Comparison of ENCODE assay signal across 33 cellular contexts in genomic region chr11:69183613-69184012, GRCh38. TPM values are rescaled to one million over a fixed set of nuclear protein-coding genes. Genes with fewer than 3 reads are reported as not detected.
A peak's percentile ranks its signal among the peaks of the same experiment; 100 is the strongest.
DNase-seq lines count a peak whose midpoint lies in the region; ATAC-seq, FAIRE-seq and TF ChIP-seq lines count a peak whose summit lies in the region.
"Had no signal": no experiment of that assay in that cellular context is flagged by ENCODE, and none has a peak within 500 bp of the region (broad histone marks: within the 10 kb centered on the region; RNA-seq: fewer than 3 reads in every experiment).

No MANE protein-coding gene starts in this region.

- peaks cover 6% of the 10 kb centered on the region for H3K9me3 Mint-ChIP-seq in stimulated activated memory B cell treated with anti-CD40 and anti-IgM and Interleukin-4, amounts not matched to agents 10 μg/mL and 1 μg/mL and 100 μg/mL, for 72 hours
- H3K9me3 Mint-ChIP-seq: stimulated activated naive CD8-positive, alpha-beta T cell treated with anti-CD3 and anti-CD28 coated beads, Interleukin-15, Interleukin-2, amounts not matched to agents 100 ng/mL and 50 ng/mL, for 24 hours had no signal

- H3K4me1 Mint-ChIP-seq in stimulated activated memory B cell treated with anti-CD40 and anti-IgM and Interleukin-4, amounts not matched to agents 10 μg/mL and 1 μg/mL and 100 μg/mL, for 72 hours: peaks cover 11% of the 10 kb centered on the region
- H3K4me1 Mint-ChIP-seq: activated B cell treated with CpG ODN at 0.5 μM for 24 hours had no signal

- H3K27ac ChIP-seq in ascending aorta: no peak overlapping the region
- no peak overlapping the region for H3K27ac ChIP-seq in tibial artery
- H3K27ac ChIP-seq in tibial nerve: no peak overlapping the region
- H3K27ac ChIP-seq: adrenal gland, colonic mucosa, foreskin keratinocyte, parathyroid adenoma, PC-9, right lobe of liver, transverse colon had no signal

- intact Hi-C loops in ascending aorta (cut with DNase I): no loop called here
- intact Hi-C loops in tibial artery (cut with DNase I; ENCODE audit: low total_unique reads): no loop called here

- peaks cover 6% of the 10 kb centered on the region for H3K27me3 Mint-ChIP-seq in stimulated activated memory B cell treated with anti-CD40 and anti-IgM and Interleukin-4, amounts not matched to agents 10 μg/mL and 1 μg/mL and 100 μg/mL, for 72 hours
- H3K27me3 Mint-ChIP-seq: stimulated activated naive CD8-positive, alpha-beta T cell treated with anti-CD3 and anti-CD28 coated beads, Interleukin-15, Interleukin-2, amounts not matched to agents 100 ng/mL and 50 ng/mL, for 24 hours had no signal

- FAIRE-seq in bronchial epithelial cell (lab: Jason Lieb, UNC): peak; percentile 75
- FAIRE-seq: GM19239 had no signal

- no peak overlapping the region for H3K4me3 Mint-ChIP-seq in stimulated activated memory B cell treated with anti-CD40 and anti-IgM and Interleukin-4, amounts not matched to agents 10 μg/mL and 1 μg/mL and 100 μg/mL, for 72 hours
- H3K4me3 Mint-ChIP-seq: activated B cell treated with CpG ODN at 0.5 μM for 24 hours; CD8-positive, alpha-beta T cell; effector memory CD8-positive, alpha-beta T cell; HFFc6; naive thymus-derived CD8-positive, alpha-beta T cell; stimulated activated naive CD8-positive, alpha-beta T cell treated with anti-CD3 and anti-CD28 coated beads, Interleukin-15, Interleukin-2, amounts not matched to agents 100 ng/mL and 50 ng/mL, for 24 hours had no signal

- H3K4me1 ChIP-seq in ascending aorta: no peaks in the 10 kb centered on the region
- no peaks in the 10 kb centered on the region for H3K4me1 ChIP-seq in tibial artery
- H3K4me1 ChIP-seq in tibial nerve: no peaks in the 10 kb centered on the region
- H3K4me1 ChIP-seq: adrenal gland, colonic mucosa, foreskin keratinocyte, parathyroid adenoma, right lobe of liver had no signal

- 64 to 77% methylated on average over 8 of the region's 8 CpGs for WGBS in tibial nerve, 2 donors

- TF ChIP-seq EP300 in tibial nerve (IDR thresholded peaks at IDR 0.05): no peak

- DNase-seq in activated CD4-positive, alpha-beta T cell treated with anti-CD3 and anti-CD28 coated beads for 48 hours: peak; percentile 14
- no peak for DNase-seq in activated CD4-positive, alpha-beta T cell treated with anti-CD3 and anti-CD28 coated beads for 4 hours
- DNase-seq in bronchial epithelial cell (ENCODE audit: low read depth) (no peak), ascending aorta (ENCODE audit: low spot score in 2 of 2) (no peak), tibial artery (no peak), tibial nerve (ENCODE audit: low spot score in 2 of 2) (no peak)
- DNase-seq: 8988T; activated B cell treated with CpG ODN at 0.5 μM for 24 hours; activated CD8-positive, alpha-beta memory T cell treated with anti-CD3 and anti-CD28 coated beads for 24 hours; activated T-cell treated with anti-CD3 and anti-CD28 coated beads, Interleukin-2, amount 50 U/mL, for 1 hour; adrenal gland; CD8-positive, alpha-beta T cell; colonic mucosa; effector memory CD8-positive, alpha-beta T cell; foreskin keratinocyte; HFFc6; KG1; MM.1S; naive thymus-derived CD8-positive, alpha-beta T cell; NCI-H1417 treated with DMSO at 0.1 percent for 48 hours; PC-9; SHP77 treated with DMSO at 0.1 percent for 48 hours; stimulated activated CD4-positive, alpha-beta T cell treated with anti-CD3 and anti-CD28 coated beads, Interleukin-12 subunit alpha, Interleukin-12 subunit beta, amount 100 ng/mL, for 4 hours; stimulated activated CD4-positive, alpha-beta T cell treated with anti-CD3 and anti-CD28 coated beads, Interleukin-4, amount 100 ng/mL, for 24 hours; transverse colon had no signal

- H3K9me3 ChIP-seq in ascending aorta (peaks cover 0 to 4% of the 10 kb centered on the region in 2 donors), tibial artery (peaks cover 0 to 13% (median 12%) of the 10 kb centered on the region in 3 donors), tibial nerve (peaks cover 0 to 23% (median 0%) of the 10 kb centered on the region in 4 donors)
- H3K9me3 ChIP-seq: adrenal gland, colonic mucosa, right lobe of liver, transverse colon had no signal

- TF ChIP-seq CTCF in bronchial epithelial cell (IDR thresholded peaks at IDR 0.05; ENCODE audit: insufficient read depth, low read length, severe bottlenecking) (no peak), ascending aorta (IDR thresholded peaks at IDR 0.05) (no peak), tibial artery (IDR thresholded peaks at IDR 0.05) (no peak), tibial nerve (IDR thresholded peaks at IDR 0.05) (no peak)

- no peak for TF ChIP-seq POLR2A in tibial nerve (IDR thresholded peaks at IDR 0.05)

- H3K27ac Mint-ChIP-seq in stimulated activated memory B cell treated with anti-CD40 and anti-IgM and Interleukin-4, amounts not matched to agents 10 μg/mL and 1 μg/mL and 100 μg/mL, for 72 hours: no peak overlapping the region
- H3K27ac Mint-ChIP-seq: activated B cell treated with CpG ODN at 0.5 μM for 24 hours; CD8-positive, alpha-beta T cell; effector memory CD8-positive, alpha-beta T cell; HFFc6; stimulated activated naive CD8-positive, alpha-beta T cell treated with anti-CD3 and anti-CD28 coated beads, Interleukin-15, Interleukin-2, amounts not matched to agents 100 ng/mL and 50 ng/mL, for 24 hours had no signal

- H3K27me3 ChIP-seq in bronchial epithelial cell (ENCODE audit: control insufficient read depth, insufficient read depth, low read length) (peaks cover 2% of the 10 kb centered on the region), ascending aorta (no peaks in the 10 kb centered on the region), tibial artery (peaks cover 0 to 16% of the 10 kb centered on the region in 2 donors), tibial nerve (no peaks in the 10 kb centered on the region)
- H3K27me3 ChIP-seq: adrenal gland, colonic mucosa, foreskin keratinocyte, right lobe of liver, transverse colon had no signal

- H3K4me3 ChIP-seq in bronchial epithelial cell (ENCODE audit: low read depth, low read length): no peak overlapping the region
- no peak overlapping the region for H3K4me3 ChIP-seq in ascending aorta
- no peak overlapping the region for H3K4me3 ChIP-seq in tibial artery
- H3K4me3 ChIP-seq in tibial nerve: no peak overlapping the region
- H3K4me3 ChIP-seq: adrenal gland, colonic mucosa, PC-9, right lobe of liver, transverse colon had no signal

- peak; percentile 48 for ATAC-seq in HG02610 (IDR thresholded peaks at IDR 0.05; ENCODE audit: unreplicated experiment)
- ATAC-seq in stimulated activated memory B cell treated with anti-CD40 and anti-IgM and Interleukin-4, amounts not matched to agents 10 μg/mL and 1 μg/mL and 100 μg/mL, for 72 hours: peak; percentile 82
- ATAC-seq: CD8-positive, alpha-beta T cell; effector memory CD8-positive, alpha-beta T cell; esophagus mucosa; foreskin keratinocyte; left lobe of liver; naive thymus-derived CD8-positive, alpha-beta T cell; right lobe of liver had no signal

- H3K36me3 ChIP-seq in bronchial epithelial cell (ENCODE audit: control insufficient read depth, insufficient read depth, low read length) (no peaks in the 10 kb centered on the region), ascending aorta (no peaks in the 10 kb centered on the region), tibial artery (peaks cover 0 to 8% (median 0%) of the 10 kb centered on the region in 3 donors), tibial nerve (no peaks in the 10 kb centered on the region)
- H3K36me3 ChIP-seq: adrenal gland, colonic mucosa, right lobe of liver, transverse colon had no signal

- H3K36me3 Mint-ChIP-seq in stimulated activated memory B cell treated with anti-CD40 and anti-IgM and Interleukin-4, amounts not matched to agents 10 μg/mL and 1 μg/mL and 100 μg/mL, for 72 hours: no peaks in the 10 kb centered on the region
- H3K36me3 Mint-ChIP-seq: CD8-positive, alpha-beta T cell had no signal

RNA-seq across cellular contexts. Expression of gene SMIM38, which starts 27.9 kb away (rescaled TPM):
- 0.26 and 0.38 TPM in 2 replicates for total RNA-seq in bronchial epithelial cell
- 3.1 TPM for total RNA-seq in ascending aorta
- 1 to 10 TPM; 3.3 to 4.6 (median 4.1) TPM for total RNA-seq in tibial nerve
- total RNA-seq: CD8-positive, alpha-beta T cell; foreskin keratinocyte; HFFc6; left lobe of liver; right lobe of liver had no signal
